ENCODE assay signal across 20 cellular contexts in genomic region chr1:170483041-170483440, GRCh38.
"Had no signal": no experiment of that assay in that cellular context is flagged by ENCODE, and none has a peak within 500 bp of the region (broad histone marks: within the 10 kb centered on the region; RNA-seq: fewer than 3 reads in every experiment).

No MANE protein-coding gene starts in this region.

- ATAC-seq: activated CD4-positive, alpha-beta T cell treated with anti-CD3 and anti-CD28 coated beads for 36 hours; activated CD8-positive, alpha-beta T cell treated with anti-CD3 and anti-CD28 coated beads, Interleukin-2, amount 10 ng/mL, durations not matched to agents 7 days and 5 days; gastrocnemius medialis; heart right ventricle; left lung; natural killer cell; psoas muscle; right lobe of liver had no signal

- DNase-seq: activated CD4-positive, alpha-beta T cell treated with anti-CD3 and anti-CD28 coated beads for 36 hours; activated CD8-positive, alpha-beta memory T cell treated with anti-CD3 and anti-CD28 coated beads, Interleukin-2, amount 50 U/mL, for 48 hours; activated CD8-positive, alpha-beta T cell treated with anti-CD3 and anti-CD28 coated beads, Interleukin-2, amount 10 ng/mL, durations not matched to agents 7 days and 5 days; activated naive CD4-positive, alpha-beta T cell treated with anti-CD3 and anti-CD28 coated beads for 36 hours; caudate nucleus; effector CD8-positive, alpha-beta T cell; gastrocnemius medialis; heart right ventricle; islet precursor cell; left lung; natural killer cell; nucleus accumbens; psoas muscle; right lobe of liver; stimulated activated CD4-positive, alpha-beta T cell treated with anti-CD3 and anti-CD28 coated beads, Interleukin-12 subunit alpha, Interleukin-12 subunit beta, amount 100 ng/mL, for 4 hours; stimulated activated naive CD4-positive, alpha-beta T cell; upper lobe of left lung; WERI-Rb-1 had no signal

- H3K27me3 ChIP-seq: gastrocnemius medialis, heart right ventricle, left lung, right lobe of liver, upper lobe of left lung had no signal

- H3K27ac ChIP-seq: coronary artery, epithelial cell of prostate, heart right ventricle, left lung, psoas muscle, right lobe of liver, upper lobe of left lung, WERI-Rb-1 had no signal

- H3K9me3 ChIP-seq: gastrocnemius medialis, left lung, psoas muscle, right lobe of liver, upper lobe of left lung had no signal

- H3K4me3 ChIP-seq: coronary artery, gastrocnemius medialis, heart right ventricle, left lung, psoas muscle, right lobe of liver, upper lobe of left lung had no signal

- H3K4me1 ChIP-seq: gastrocnemius medialis, heart right ventricle, left lung, psoas muscle, right lobe of liver, upper lobe of left lung had no signal

- H3K36me3 ChIP-seq: gastrocnemius medialis, heart right ventricle, left lung, right lobe of liver, upper lobe of left lung, WERI-Rb-1 had no signal
